1 cellular context compared by ENCODE assay signal in the genomic region with DNA sequence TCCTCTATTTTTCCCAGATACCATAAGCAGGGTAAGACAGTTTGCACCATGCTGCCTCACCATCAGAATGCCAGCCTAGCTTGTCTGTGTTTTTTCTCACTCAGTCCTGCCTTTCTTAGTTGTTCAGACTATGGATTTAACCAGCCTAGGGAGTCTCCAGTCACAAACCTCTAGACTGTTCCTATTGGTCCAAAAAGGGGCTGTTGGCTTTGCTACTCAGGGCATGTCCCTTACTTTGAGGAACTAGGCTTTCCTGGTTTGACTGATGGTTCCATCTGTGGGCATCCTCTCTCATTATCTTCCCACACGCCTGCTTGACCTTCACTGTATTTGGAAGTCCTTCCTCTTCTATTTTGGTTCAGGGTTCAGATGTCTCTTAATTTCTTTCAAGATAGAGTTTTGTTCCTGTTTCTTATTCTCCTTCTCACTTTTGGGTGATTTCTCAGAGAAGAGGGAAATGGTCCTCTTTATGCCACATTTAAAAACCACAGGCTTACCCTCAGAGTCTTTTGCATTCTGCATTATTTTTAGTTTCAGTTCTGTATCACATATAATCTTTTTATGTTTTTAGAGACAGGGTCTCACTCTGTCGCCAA.
TF ChIP-seq lines count a peak whose summit lies in the region.

No MANE protein-coding gene starts in this region.

TF ChIP-seq in GM12878, 131 proteins besides CTCF, POLR2A, EP300 and RAD21 (continued from another document):
- TF ChIP-seq, protein P1, sequence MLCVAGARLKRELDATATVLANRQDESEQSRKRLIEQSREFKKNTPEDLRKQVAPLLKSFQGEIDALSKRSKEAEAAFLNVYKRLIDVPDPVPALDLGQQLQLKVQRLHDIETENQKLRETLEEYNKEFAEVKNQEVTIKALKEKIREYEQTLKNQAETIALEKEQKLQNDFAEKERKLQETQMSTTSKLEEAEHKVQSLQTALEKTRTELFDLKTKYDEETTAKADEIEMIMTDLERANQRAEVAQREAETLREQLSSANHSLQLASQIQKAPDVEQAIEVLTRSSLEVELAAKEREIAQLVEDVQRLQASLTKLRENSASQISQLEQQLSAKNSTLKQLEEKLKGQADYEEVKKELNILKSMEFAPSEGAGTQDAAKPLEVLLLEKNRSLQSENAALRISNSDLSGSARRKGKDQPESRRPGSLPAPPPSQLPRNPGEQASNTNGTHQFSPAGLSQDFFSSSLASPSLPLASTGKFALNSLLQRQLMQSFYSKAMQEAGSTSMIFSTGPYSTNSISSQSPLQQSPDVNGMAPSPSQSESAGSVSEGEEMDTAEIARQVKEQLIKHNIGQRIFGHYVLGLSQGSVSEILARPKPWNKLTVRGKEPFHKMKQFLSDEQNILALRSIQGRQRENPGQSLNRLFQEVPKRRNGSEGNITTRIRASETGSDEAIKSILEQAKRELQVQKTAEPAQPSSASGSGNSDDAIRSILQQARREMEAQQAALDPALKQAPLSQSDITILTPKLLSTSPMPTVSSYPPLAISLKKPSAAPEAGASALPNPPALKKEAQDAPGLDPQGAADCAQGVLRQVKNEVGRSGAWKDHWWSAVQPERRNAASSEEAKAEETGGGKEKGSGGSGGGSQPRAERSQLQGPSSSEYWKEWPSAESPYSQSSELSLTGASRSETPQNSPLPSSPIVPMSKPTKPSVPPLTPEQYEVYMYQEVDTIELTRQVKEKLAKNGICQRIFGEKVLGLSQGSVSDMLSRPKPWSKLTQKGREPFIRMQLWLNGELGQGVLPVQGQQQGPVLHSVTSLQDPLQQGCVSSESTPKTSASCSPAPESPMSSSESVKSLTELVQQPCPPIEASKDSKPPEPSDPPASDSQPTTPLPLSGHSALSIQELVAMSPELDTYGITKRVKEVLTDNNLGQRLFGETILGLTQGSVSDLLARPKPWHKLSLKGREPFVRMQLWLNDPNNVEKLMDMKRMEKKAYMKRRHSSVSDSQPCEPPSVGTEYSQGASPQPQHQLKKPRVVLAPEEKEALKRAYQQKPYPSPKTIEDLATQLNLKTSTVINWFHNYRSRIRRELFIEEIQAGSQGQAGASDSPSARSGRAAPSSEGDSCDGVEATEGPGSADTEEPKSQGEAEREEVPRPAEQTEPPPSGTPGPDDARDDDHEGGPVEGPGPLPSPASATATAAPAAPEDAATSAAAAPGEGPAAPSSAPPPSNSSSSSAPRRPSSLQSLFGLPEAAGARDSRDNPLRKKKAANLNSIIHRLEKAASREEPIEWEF (IDR thresholded peaks at IDR 0.05; ENCODE audit: insufficient replicate concordance, low read depth, low read length), result peak; percentile 54
- TF ChIP-seq CBFB (IDR thresholded peaks at IDR 0.05; ENCODE audit: low read depth) (peak; percentile 53; the same call in 1 of the 2 replicates), IRF4 (IDR thresholded peaks at IDR 0.05; ENCODE audit: low read depth, low read length) (peak; percentile 99), PML (IDR thresholded peaks at IDR 0.05; ENCODE audit: low read length) (peak; percentile 87), ATF2 (IDR thresholded peaks at IDR 0.05; ENCODE audit: low read length) (peak; percentile 94), ZSCAN29 (IDR thresholded peaks at IDR 0.05) (no peak), HSF1 (IDR thresholded peaks at IDR 0.05; ENCODE audit: low read depth, low read length) (no peak), RUNX3 (IDR thresholded peaks at IDR 0.05; ENCODE audit: low read length) (peak; percentile 94), LARP7 (IDR thresholded peaks at IDR 0.05) (no peak), ZBTB33 (IDR thresholded peaks at IDR 0.05) (no peak), SP1 (IDR thresholded peaks at IDR 0.05; ENCODE audit: low read depth, low read length) (peak; percentile 64), ZNF24 (IDR thresholded peaks at IDR 0.05) (0 out of 2 replicates have a peak, but pooled peaks have one; percentile 7), CEBPZ (IDR thresholded peaks at IDR 0.05; ENCODE audit: low read depth, low read length) (no peak), POU2F2 (IDR thresholded peaks at IDR 0.05; ENCODE audit: borderline replicate concordance, low read depth, low read length) (peak; percentile 73; the same call in 1 of the 3 replicates), FOXM1 (IDR thresholded peaks at IDR 0.05; ENCODE audit: low read depth, low read length) (peak; percentile 95), CHD2 (IDR thresholded peaks at IDR 0.05; ENCODE audit: borderline replicate concordance, low read depth, low read length) (peak; percentile 77; the same call in 1 of the 2 replicates), IKZF2 (IDR thresholded peaks at IDR 0.05) (peak; percentile 99 to 100), BMI1 (IDR thresholded peaks at IDR 0.05; ENCODE audit: borderline replicate concordance) (peak; percentile 91), CBX5 (IDR thresholded peaks at IDR 0.05; ENCODE audit: low read depth) (peak; percentile 57; the same call in 1 of the 2 replicates), BRCA1 (IDR thresholded peaks at IDR 0.05; ENCODE audit: low read depth, low read length) (no peak), TAF1 (IDR thresholded peaks at IDR 0.05; ENCODE audit: borderline replicate concordance, low read depth, low read length) (no peak), ZZZ3 (IDR thresholded peaks at IDR 0.05; ENCODE audit: control insufficient read depth, insufficient read length, low read depth) (no peak), ZNF622 (IDR thresholded peaks at IDR 0.05) (no peak), TCF3 (IDR thresholded peaks at IDR 0.05; ENCODE audit: borderline replicate concordance, insufficient read depth, low read depth, low read length) (peak; percentile 75; the same call in 1 of the 2 replicates), IRF3 (IDR thresholded peaks at IDR 0.05) (no peak), MXI1 (IDR thresholded peaks at IDR 0.05; ENCODE audit: low read depth, low read length) (peak; percentile 43; the same call in 1 of the 2 replicates), ESRRA (IDR thresholded peaks at IDR 0.05; ENCODE audit: low read length) (peak; percentile 96), PAX8 (IDR thresholded peaks at IDR 0.05) (no peak), NR2C1 (IDR thresholded peaks at IDR 0.05) (peak; percentile 80), MLLT1 (IDR thresholded peaks at IDR 0.05) (peak; percentile 65), EED (IDR thresholded peaks at IDR 0.05; ENCODE audit: low read depth) (peak; percentile 99), ETV6 (conservative IDR thresholded peaks at IDR 0.05 in 1 of 2, IDR thresholded peaks at IDR 0.05 in 1 of 2; ENCODE audit: borderline replicate concordance in 1 of 2, low read depth in 1 of 2) (peak in 1 of 2 experiments; percentile 97; a peak in 2 of 4 replicates), CEBPB (IDR thresholded peaks at IDR 0.05; ENCODE audit: borderline replicate concordance in 1 of 2, low read depth in 2 of 2, low read length in 2 of 2) (peak in 1 of 2 experiments; percentile 79; a peak in 2 of 4 replicates), SIX5 (IDR thresholded peaks at IDR 0.05; ENCODE audit: low read depth, low read length, severe bottlenecking) (no peak), CREB1 (IDR thresholded peaks at IDR 0.05; ENCODE audit: low read depth) (peak; percentile 56; the same call in 1 of the 2 replicates)
- TF ChIP-seq, protein P2, sequence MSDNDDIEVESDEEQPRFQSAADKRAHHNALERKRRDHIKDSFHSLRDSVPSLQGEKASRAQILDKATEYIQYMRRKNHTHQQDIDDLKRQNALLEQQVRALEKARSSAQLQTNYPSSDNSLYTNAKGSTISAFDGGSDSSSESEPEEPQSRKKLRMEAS (IDR thresholded peaks at IDR 0.05; ENCODE audit: low read depth, low read length), result no peak
